ENCODE assay signal across 9 cellular contexts in genomic region chr12:57755194-57755453, GRCh38. TPM values are rescaled to one million over a fixed set of nuclear protein-coding genes. Genes with fewer than 3 reads are reported as not detected.
DNase-seq lines count a peak whose midpoint lies in the region; ATAC-seq, FAIRE-seq and TF ChIP-seq lines count a peak whose summit lies in the region.
"Had no signal": no experiment of that assay in that cellular context is flagged by ENCODE, and none has a peak within 500 bp of the region (broad histone marks: within the 10 kb centered on the region; RNA-seq: fewer than 3 reads in every experiment).

No MANE protein-coding gene starts in this region.

- peaks cover 2 to 4% of the 10 kb centered on the region in 2 donors for H3K36me3 ChIP-seq in kidney (ENCODE audit: control insufficient read depth in 1 of 2, insufficient read depth in 2 of 2, low read length in 2 of 2)
- peaks cover 10 to 11% of the 10 kb centered on the region in 2 donors for H3K36me3 ChIP-seq in thyroid gland

- POLR2A ChIA-PET in activated CD4-positive, alpha-beta T cell treated with anti-CD3 and anti-CD28 coated beads for 36 hours (lab: Charles Lee) = no interaction called here
- POLR2A ChIA-PET in activated CD8-positive, alpha-beta T cell treated with anti-CD3 and anti-CD28 coated beads, Interleukin-2, amount 10 ng/mL, durations not matched to agents 7 days and 5 days (lab: Charles Lee) = no interaction called here

- H3K27me3 Mint-ChIP-seq in activated CD4-positive, alpha-beta T cell treated with anti-CD3 and anti-CD28 coated beads for 36 hours = no peaks in the 10 kb centered on the region
- no peaks in the 10 kb centered on the region for H3K27me3 Mint-ChIP-seq in activated CD8-positive, alpha-beta T cell treated with anti-CD3 and anti-CD28 coated beads, Interleukin-2, amount 10 ng/mL, durations not matched to agents 7 days and 5 days (ENCODE audit: low read depth)
- H3K27me3 Mint-ChIP-seq in activated naive CD8-positive, alpha-beta T cell treated with anti-CD3 and anti-CD28 coated beads for 36 hours = no peaks in the 10 kb centered on the region

- TF ChIP-seq CTCF in kidney (IDR thresholded peaks at IDR 0.05; ENCODE audit: borderline replicate concordance, extremely low read depth, insufficient read depth) (no peak), thyroid gland (IDR thresholded peaks at IDR 0.05) (no peak)

- ATAC-seq in activated CD4-positive, alpha-beta T cell treated with anti-CD3 and anti-CD28 coated beads for 36 hours = no peak
- no peak for ATAC-seq in activated CD8-positive, alpha-beta T cell treated with anti-CD3 and anti-CD28 coated beads, Interleukin-2, amount 10 ng/mL, durations not matched to agents 7 days and 5 days
- no peak for ATAC-seq in HG03025 (IDR thresholded peaks at IDR 0.05; ENCODE audit: low FRiP score, unreplicated experiment)

- WGBS in thyroid gland, 2 donors = no CpG with 5 or more reads among the region's 34 CpGs

- no peaks in the 10 kb centered on the region for H3K9me3 Mint-ChIP-seq in activated CD4-positive, alpha-beta T cell treated with anti-CD3 and anti-CD28 coated beads for 36 hours (ENCODE audit: low read depth)
- no peaks in the 10 kb centered on the region for H3K9me3 Mint-ChIP-seq in activated CD8-positive, alpha-beta T cell treated with anti-CD3 and anti-CD28 coated beads, Interleukin-2, amount 10 ng/mL, durations not matched to agents 7 days and 5 days (ENCODE audit: insufficient read depth)
- no peaks in the 10 kb centered on the region for H3K9me3 Mint-ChIP-seq in activated naive CD8-positive, alpha-beta T cell treated with anti-CD3 and anti-CD28 coated beads for 36 hours

- H3K27me3 ChIP-seq in thyroid gland = no peaks in the 10 kb centered on the region

- FAIRE-seq in kidney (lab: Jason Lieb, UNC) = no peak
- FAIRE-seq: A204.1 had no signal

- H3K9me3 ChIP-seq in kidney (ENCODE audit: control insufficient read depth in 1 of 2, low read length in 2 of 2) (no peaks in the 10 kb centered on the region), thyroid gland (no peaks in the 10 kb centered on the region)

- H3K36me3 Mint-ChIP-seq in activated CD4-positive, alpha-beta T cell treated with anti-CD3 and anti-CD28 coated beads for 36 hours (ENCODE audit: low read depth) = peaks cover 31% of the 10 kb centered on the region
- peaks cover 29% of the 10 kb centered on the region for H3K36me3 Mint-ChIP-seq in activated CD8-positive, alpha-beta T cell treated with anti-CD3 and anti-CD28 coated beads, Interleukin-2, amount 10 ng/mL, durations not matched to agents 7 days and 5 days (ENCODE audit: low read depth)
- H3K36me3 Mint-ChIP-seq in activated naive CD8-positive, alpha-beta T cell treated with anti-CD3 and anti-CD28 coated beads for 36 hours = peaks cover 33% of the 10 kb centered on the region

- no peak overlapping the region for H3K27ac Mint-ChIP-seq in activated CD4-positive, alpha-beta T cell treated with anti-CD3 and anti-CD28 coated beads for 36 hours
- no peak overlapping the region for H3K27ac Mint-ChIP-seq in activated CD8-positive, alpha-beta T cell treated with anti-CD3 and anti-CD28 coated beads, Interleukin-2, amount 10 ng/mL, durations not matched to agents 7 days and 5 days
- H3K27ac Mint-ChIP-seq in activated naive CD8-positive, alpha-beta T cell treated with anti-CD3 and anti-CD28 coated beads for 36 hours = no peak overlapping the region

- DNase-seq in activated CD4-positive, alpha-beta T cell treated with anti-CD3 and anti-CD28 coated beads for 36 hours = no peak
- DNase-seq in activated CD4-positive, alpha-beta T cell treated with anti-CD3 and anti-CD28 coated beads for 48 hours = no peak
- DNase-seq in activated CD8-positive, alpha-beta T cell treated with anti-CD3 and anti-CD28 coated beads, Interleukin-2, amount 10 ng/mL, durations not matched to agents 7 days and 5 days = no peak
- DNase-seq in kidney (peak; percentile 81), thyroid gland (no peak), EL (no peak)
- no peak for DNase-seq in activated naive CD8-positive, alpha-beta T cell treated with anti-CD3 and anti-CD28 coated beads for 36 hours

- no peak overlapping the region for H3K9ac ChIP-seq in kidney (ENCODE audit: low read length in 2 of 2)

- CTCF ChIA-PET in activated CD4-positive, alpha-beta T cell treated with anti-CD3 and anti-CD28 coated beads for 36 hours (lab: Charles Lee) = interaction anchor here (2.8 kb wide), 1 partner anchor 12 kb away, joined by 54 read pairs; the partner anchor contains the start of gene CYP27B1
- CTCF ChIA-PET in activated CD8-positive, alpha-beta T cell treated with anti-CD3 and anti-CD28 coated beads, Interleukin-2, amount 10 ng/mL, durations not matched to agents 7 days and 5 days (lab: Charles Lee) = interaction anchor here (2.6 to 3.0 kb wide), 2 partner anchors 12 to 149 kb away, joined by 46 to 72 read pairs; partner anchors contain the start of gene CYP27B1

- no peak for TF ChIP-seq POLR2A in thyroid gland (IDR thresholded peaks at IDR 0.05)

- H3K4me1 Mint-ChIP-seq in activated CD4-positive, alpha-beta T cell treated with anti-CD3 and anti-CD28 coated beads for 36 hours = peaks cover 63% of the 10 kb centered on the region
- H3K4me1 Mint-ChIP-seq in activated CD8-positive, alpha-beta T cell treated with anti-CD3 and anti-CD28 coated beads, Interleukin-2, amount 10 ng/mL, durations not matched to agents 7 days and 5 days (ENCODE audit: low read depth) = peaks cover 54% of the 10 kb centered on the region
- H3K4me1 Mint-ChIP-seq in activated naive CD8-positive, alpha-beta T cell treated with anti-CD3 and anti-CD28 coated beads for 36 hours = peaks cover 49% of the 10 kb centered on the region

- H3K4me1 ChIP-seq in kidney (ENCODE audit: control insufficient read depth in 1 of 2, insufficient read depth in 1 of 2, low read depth in 1 of 2, low read length in 2 of 2) (peaks cover 6 to 21% of the 10 kb centered on the region in 2 donors), thyroid gland (peaks cover 22 to 39% of the 10 kb centered on the region in 2 donors)

- H3K27ac ChIP-seq in kidney (ENCODE audit: low read depth in 2 of 2, low read length in 2 of 2) (no peak overlapping the region), thyroid gland (peak overlapping the region; percentile 35 to 74 (median 46))

- intact Hi-C loops in activated CD4-positive, alpha-beta T cell treated with anti-CD3 and anti-CD28 coated beads for 36 hours (cut with DNase I, micrococcal nuclease) = loop anchor here in 1 of 2 experiments (1.0 to 10.0 kb wide), 3 partner anchors 27 to 1120 kb away; partner anchors contain the start of genes BAZ2A, CTDSP2 and TSFM
- intact Hi-C loops in kidney (cut with DNase I) (no loop called here), thyroid gland (cut with DNase I) (no loop called here)

- peak overlapping the region; percentile 79 for H3K4me3 Mint-ChIP-seq in activated CD4-positive, alpha-beta T cell treated with anti-CD3 and anti-CD28 coated beads for 36 hours
- H3K4me3 Mint-ChIP-seq in activated CD8-positive, alpha-beta T cell treated with anti-CD3 and anti-CD28 coated beads, Interleukin-2, amount 10 ng/mL, durations not matched to agents 7 days and 5 days = peak overlapping the region; percentile 24
- H3K4me3 Mint-ChIP-seq in activated naive CD8-positive, alpha-beta T cell treated with anti-CD3 and anti-CD28 coated beads for 36 hours = no peak overlapping the region

- peak overlapping the region in 1 of 2 donors; percentile 73 for H3K4me3 ChIP-seq in kidney (ENCODE audit: low read length in 2 of 2)
- H3K4me3 ChIP-seq in thyroid gland (replicated peaks in 1 of 3) = peak overlapping the region in 1 of 3 donors; percentile 79

RNA-seq across cellular contexts. Expression of gene MARCHF9, which starts 0.2 kb away (rescaled TPM):
- 10 to 100 TPM; 20.9 to 22.5 TPM for total RNA-seq in activated CD4-positive, alpha-beta T cell treated with anti-CD3 and anti-CD28 coated beads for 36 hours
- 10 to 100 TPM; 23.6 to 24.4 TPM for total RNA-seq in activated CD8-positive, alpha-beta T cell treated with anti-CD3 and anti-CD28 coated beads, Interleukin-2, amount 10 ng/mL, durations not matched to agents 7 days and 5 days
- total RNA-seq in kidney = 22.9 TPM
- 38.4 TPM for polyA plus RNA-seq in kidney (ENCODE audit: insufficient read depth, low read depth, low replicate concordance)
- total RNA-seq in thyroid gland = 10 to 100 TPM; 17.5 to 25.1 (median 21.4) TPM
- total RNA-seq in activated naive CD8-positive, alpha-beta T cell treated with anti-CD3 and anti-CD28 coated beads for 36 hours = 10 to 100 TPM; 18.2 to 19.2 TPM

RNA-seq across cellular contexts. Expression of gene CDK4, which starts 3.0 kb away (rescaled TPM):
- total RNA-seq in activated CD4-positive, alpha-beta T cell treated with anti-CD3 and anti-CD28 coated beads for 36 hours = 100 to 1,000 TPM; 132 to 208 TPM
- total RNA-seq in activated CD8-positive, alpha-beta T cell treated with anti-CD3 and anti-CD28 coated beads, Interleukin-2, amount 10 ng/mL, durations not matched to agents 7 days and 5 days = 100 to 1,000 TPM; 132 to 146 TPM
- total RNA-seq in kidney (69.1 TPM), thyroid gland (100 to 1,000 TPM in 3 of 4 donors, 10 to 100 TPM in 1; 95.2 to 137 (median 113) TPM)
- polyA plus RNA-seq in kidney (ENCODE audit: insufficient read depth, low read depth, low replicate concordance) = 118 TPM
- total RNA-seq in activated naive CD8-positive, alpha-beta T cell treated with anti-CD3 and anti-CD28 coated beads for 36 hours = 100 to 1,000 TPM; 275 to 304 TPM

RNA-seq across cellular contexts. Expression of gene TSPAN31, which starts 10.3 kb away (rescaled TPM):
- 10 to 100 TPM; 13.6 to 15.9 TPM for total RNA-seq in activated CD4-positive, alpha-beta T cell treated with anti-CD3 and anti-CD28 coated beads for 36 hours
- 10 to 100 TPM; 12.9 to 13.3 TPM for total RNA-seq in activated CD8-positive, alpha-beta T cell treated with anti-CD3 and anti-CD28 coated beads, Interleukin-2, amount 10 ng/mL, durations not matched to agents 7 days and 5 days
- 53.3 TPM for total RNA-seq in kidney
- 60.1 TPM for polyA plus RNA-seq in kidney (ENCODE audit: insufficient read depth, low read depth, low replicate concordance)
- total RNA-seq in thyroid gland = 100 to 1,000 TPM; 110 to 166 (median 137) TPM
- 1 to 10 TPM; 5.7 TPM for total RNA-seq in activated naive CD8-positive, alpha-beta T cell treated with anti-CD3 and anti-CD28 coated beads for 36 hours

RNA-seq across cellular contexts. Expression of gene CYP27B1, which starts 11.8 kb away (rescaled TPM):
- 1 to 10 TPM; 6.6 to 6.8 TPM for total RNA-seq in activated CD4-positive, alpha-beta T cell treated with anti-CD3 and anti-CD28 coated beads for 36 hours
- 1 to 10 TPM; 2.3 to 2.6 TPM for total RNA-seq in activated CD8-positive, alpha-beta T cell treated with anti-CD3 and anti-CD28 coated beads, Interleukin-2, amount 10 ng/mL, durations not matched to agents 7 days and 5 days
- total RNA-seq in kidney (3.5 TPM), thyroid gland (10 to 100 TPM in 2 of 4 donors, 1 to 10 TPM in 2; 2.7 to 13.0 (median 10.0) TPM)
- 33.4 TPM for polyA plus RNA-seq in kidney (ENCODE audit: insufficient read depth, low read depth, low replicate concordance)
- 10 to 100 TPM in 1 of 2 experiments, 1 to 10 TPM in 1; 9.6 to 12.0 TPM for total RNA-seq in activated naive CD8-positive, alpha-beta T cell treated with anti-CD3 and anti-CD28 coated beads for 36 hours

RNA-seq across cellular contexts. Expression of gene AGAP2, which starts 16.6 kb away (rescaled TPM):
- total RNA-seq in activated CD4-positive, alpha-beta T cell treated with anti-CD3 and anti-CD28 coated beads for 36 hours = 10 to 100 TPM; 28.0 to 46.9 TPM
- 10 to 100 TPM; 68.6 to 72.5 TPM for total RNA-seq in activated CD8-positive, alpha-beta T cell treated with anti-CD3 and anti-CD28 coated beads, Interleukin-2, amount 10 ng/mL, durations not matched to agents 7 days and 5 days
- total RNA-seq in kidney = 3.7 TPM
- polyA plus RNA-seq in kidney (ENCODE audit: insufficient read depth, low read depth, low replicate concordance) = 0.13 TPM
- 1 to 10 TPM in 1 of 4 donors, under 1 TPM in 3; 0.45 to 1.3 (median 0.80) TPM for total RNA-seq in thyroid gland
- 10 to 100 TPM; 22.6 to 23.8 TPM for total RNA-seq in activated naive CD8-positive, alpha-beta T cell treated with anti-CD3 and anti-CD28 coated beads for 36 hours

Comparison
In these comparisons a context has a peak if more than half of its experiments do, and no peak if none do; other contexts are left out.
1. H3K27ac ChIP-seq: peak in thyroid gland (3 of 3); none in kidney (0 of 2).